9 cellular contexts compared by ENCODE assay signal in genomic region chr22:37896939-37897338, GRCh38. TPM values are rescaled to one million over a fixed set of nuclear protein-coding genes. Genes with fewer than 3 reads are reported as not detected.
DNase-seq lines count a peak whose midpoint lies in the region; TF ChIP-seq lines count a peak whose summit lies in the region.
"Had no signal": no experiment of that assay in that cellular context is flagged by ENCODE, and none has a peak within 500 bp of the region (broad histone marks: within the 10 kb centered on the region; RNA-seq: fewer than 3 reads in every experiment).

No MANE protein-coding gene starts in this region.

- CTCF ChIA-PET in activated naive CD4-positive, alpha-beta T cell treated with anti-CD3 and anti-CD28 coated beads for 36 hours (lab: Charles Lee), result interaction anchor here (0.6 to 3.5 kb wide), 7 partner anchors 9 to 291 kb away, joined by 3 to 13 read pairs (median 4); partner anchors contain the start of gene MICALL1

- no peak overlapping the region for H3K4me3 ChIP-seq in breast epithelium
- H3K4me3 ChIP-seq in muscle layer of duodenum (ENCODE audit: low read depth in 1 of 2, low read length in 2 of 2), result no peak overlapping the region
- H3K4me3 ChIP-seq in tibial nerve, result no peak overlapping the region

- H3K4me3 Mint-ChIP-seq in activated naive CD4-positive, alpha-beta T cell treated with anti-CD3 and anti-CD28 coated beads for 36 hours, result no peak overlapping the region

- no peak for DNase-seq in activated naive CD4-positive, alpha-beta T cell treated with anti-CD3 and anti-CD28 coated beads for 36 hours
- no peak for DNase-seq in activated naive CD4-positive, alpha-beta T cell treated with Interleukin-2 at 50 U/mL for 16 hours
- DNase-seq in breast epithelium (ENCODE audit: low spot score in 2 of 2) (no peak), tibial nerve (ENCODE audit: low spot score in 2 of 2) (no peak), NCI-H146 (lab: John Stamatoyannopoulos, UW) (no peak), HT-29 (ENCODE audit: low spot score) (no peak), Kasumi-1 (lab: John Stamatoyannopoulos, UW) (no peak)

- intact Hi-C loops in activated naive CD4-positive, alpha-beta T cell treated with anti-CD3 and anti-CD28 coated beads for 36 hours (cut with micrococcal nuclease), result loop anchor here (1.0 to 2.0 kb wide), 3 partner anchors 8 to 56 kb away; partner anchors contain the start of genes ANKRD54, C22orf23 and POLR2F
- intact Hi-C loops in breast epithelium (cut with DNase I; ENCODE audit: low total_unique reads), result no loop called here

- WGBS in tibial nerve, 2 donors, result 50 to 51% methylated on average over 3 of the region's 3 CpGs

- H3K27me3 ChIP-seq in breast epithelium (no peaks in the 10 kb centered on the region), muscle layer of duodenum (ENCODE audit: low read depth, low read length) (no peaks in the 10 kb centered on the region), tibial nerve (no peaks in the 10 kb centered on the region)

- TF ChIP-seq POLR2A in breast epithelium (IDR thresholded peaks at IDR 0.05), result no peak
- TF ChIP-seq POLR2A in tibial nerve (IDR thresholded peaks at IDR 0.05), result no peak

- peak overlapping the region; percentile 88 for H3K27ac Mint-ChIP-seq in activated naive CD4-positive, alpha-beta T cell treated with anti-CD3 and anti-CD28 coated beads for 36 hours

- TF ChIP-seq CTCF in breast epithelium (IDR thresholded peaks at IDR 0.05) (no peak), tibial nerve (IDR thresholded peaks at IDR 0.05) (no peak)

- H3K27ac ChIP-seq in breast epithelium (peak overlapping the region; percentile 91 to 93), muscle layer of duodenum (ENCODE audit: low read length) (peak overlapping the region; percentile 60), tibial nerve (peak overlapping the region in 3 of 4 donors; percentile 79 to 87 (median 79))

- H3K4me1 ChIP-seq in breast epithelium (peaks cover 0 to 48% of the 10 kb centered on the region in 2 donors), muscle layer of duodenum (ENCODE audit: control insufficient read depth in 1 of 2, insufficient read depth in 2 of 2, low read length in 2 of 2) (peaks cover 5 to 52% of the 10 kb centered on the region in 2 donors), tibial nerve (peaks cover 0 to 72% (median 56%) of the 10 kb centered on the region in 4 donors)

- H3K36me3 Mint-ChIP-seq in activated naive CD4-positive, alpha-beta T cell treated with anti-CD3 and anti-CD28 coated beads for 36 hours (ENCODE audit: low read depth), result peaks cover 3% of the 10 kb centered on the region

- peaks cover 23% of the 10 kb centered on the region for H3K4me1 Mint-ChIP-seq in activated naive CD4-positive, alpha-beta T cell treated with anti-CD3 and anti-CD28 coated beads for 36 hours (ENCODE audit: low read depth)

- H3K9me3 Mint-ChIP-seq in activated naive CD4-positive, alpha-beta T cell treated with anti-CD3 and anti-CD28 coated beads for 36 hours, result no peaks in the 10 kb centered on the region

- H3K9me3 ChIP-seq in breast epithelium (no peaks in the 10 kb centered on the region), muscle layer of duodenum (ENCODE audit: control insufficient read depth in 1 of 2, low read length in 2 of 2) (no peaks in the 10 kb centered on the region), tibial nerve (no peaks in the 10 kb centered on the region)

- H3K36me3 ChIP-seq in breast epithelium (no peaks in the 10 kb centered on the region), muscle layer of duodenum (ENCODE audit: control insufficient read depth in 1 of 2, insufficient read depth in 2 of 2, low read length in 2 of 2) (no peaks in the 10 kb centered on the region), tibial nerve (no peaks in the 10 kb centered on the region)

- no peak for TF ChIP-seq EP300 in tibial nerve (IDR thresholded peaks at IDR 0.05)

- no peaks in the 10 kb centered on the region for H3K27me3 Mint-ChIP-seq in activated naive CD4-positive, alpha-beta T cell treated with anti-CD3 and anti-CD28 coated beads for 36 hours (ENCODE audit: low read depth)

RNA-seq across cellular contexts. Expression of gene MICALL1, which starts 9.2 kb away (rescaled TPM):
- total RNA-seq in activated naive CD4-positive, alpha-beta T cell treated with anti-CD3 and anti-CD28 coated beads for 36 hours, result 10 to 100 TPM; 12.0 to 12.9 TPM
- total RNA-seq in breast epithelium, result 10 to 100 TPM in 2 of 3 donors, 1 to 10 TPM in 1; 8.6 to 25.6 (median 22.0) TPM
- 10 to 100 TPM; 10.7 to 34.5 (median 20.4) TPM for total RNA-seq in tibial nerve
- total RNA-seq in HT-29 (2014; rRNA removed; shearing (Covaris generic)), result 23.7 and 25.7 TPM in 2 replicates

RNA-seq across cellular contexts. Expression of gene EIF3L, which starts 47.7 kb away (rescaled TPM):
- 100 to 1,000 TPM; 776 to 797 TPM for total RNA-seq in activated naive CD4-positive, alpha-beta T cell treated with anti-CD3 and anti-CD28 coated beads for 36 hours
- total RNA-seq in breast epithelium (100 to 1,000 TPM; 471 to 569 (median 490) TPM), tibial nerve (100 to 1,000 TPM; 271 to 291 (median 274) TPM)
- total RNA-seq in HT-29 (2014; rRNA removed; shearing (Covaris generic)), result 219 and 230 TPM in 2 replicates

RNA-seq across cellular contexts. Expression of gene ANKRD54, which starts 52.8 kb away (rescaled TPM):
- 10 to 100 TPM; 13.5 to 15.6 TPM for total RNA-seq in activated naive CD4-positive, alpha-beta T cell treated with anti-CD3 and anti-CD28 coated beads for 36 hours
- total RNA-seq in breast epithelium (10 to 100 TPM; 27.5 to 41.3 (median 34.9) TPM), tibial nerve (10 to 100 TPM; 51.6 to 76.1 (median 58.8) TPM)
- 17.8 and 19.6 TPM in 2 replicates for total RNA-seq in HT-29 (2014; rRNA removed; shearing (Covaris generic))

RNA-seq across cellular contexts. Expression of gene C22orf23, which starts 56.5 kb away (rescaled TPM):
- not detected for total RNA-seq in activated naive CD4-positive, alpha-beta T cell treated with anti-CD3 and anti-CD28 coated beads for 36 hours
- total RNA-seq in breast epithelium, result under 1 TPM in 1 of 3 donors, not detected in 2; 0.64 TPM
- total RNA-seq in tibial nerve, result under 1 TPM in 1 of 4 donors, not detected in 3; 0.21 TPM
- total RNA-seq in HT-29 (2014; rRNA removed; shearing (Covaris generic)), result not detected in 2 replicates
- total RNA-seq: left colon had no signal

RNA-seq across cellular contexts. Expression of gene POLR2F, which starts 56.6 kb away (rescaled TPM):
- total RNA-seq in activated naive CD4-positive, alpha-beta T cell treated with anti-CD3 and anti-CD28 coated beads for 36 hours, result 10 to 100 TPM; 70.1 to 70.6 TPM
- total RNA-seq in breast epithelium (10 to 100 TPM; 66.7 to 93.7 (median 82.4) TPM), tibial nerve (100 to 1,000 TPM in 3 of 4 donors, 10 to 100 TPM in 1; 54.7 to 181 (median 120) TPM)
- total RNA-seq in HT-29 (2014; rRNA removed; shearing (Covaris generic)), result 122 and 144 TPM in 2 replicates
